Comparison of ENCODE assay signal across 8 cellular contexts in the genomic region with DNA sequence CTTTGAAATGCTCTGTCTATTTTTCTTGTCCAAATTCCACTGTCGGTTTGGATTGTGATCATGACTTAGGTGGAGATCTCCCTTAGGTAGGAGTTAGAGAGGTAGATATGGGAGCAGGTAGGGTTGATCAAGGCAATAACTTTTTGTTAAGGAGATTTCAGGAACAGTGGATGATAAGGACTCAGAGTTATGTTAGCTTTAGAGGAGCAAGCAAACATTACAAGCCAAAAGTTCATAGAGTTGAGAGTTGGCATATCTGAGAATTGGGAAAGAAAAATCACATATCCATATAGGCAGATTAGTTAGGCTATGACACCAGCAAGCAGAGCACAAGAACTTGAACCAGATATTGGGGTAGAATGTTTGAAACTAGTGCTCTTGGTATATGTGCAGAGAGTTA.
"Had no signal": no experiment of that assay in that cellular context is flagged by ENCODE, and none has a peak within 500 bp of the region (broad histone marks: within the 10 kb centered on the region; RNA-seq: fewer than 3 reads in every experiment).

No MANE protein-coding gene starts in this region.

- H3K9ac ChIP-seq: KMS-11 had no signal

- DNase-seq: IMR-90, Karpas-422, KBM-7, KG1 had no signal

- FAIRE-seq: HTR-8/SVneo, K562 had no signal

- H3K27ac ChIP-seq: HL-60, KMS-11 had no signal

- H3K4me3 ChIP-seq: K562 had no signal

- H3K4me2 ChIP-seq: KMS-11 had no signal

- ATAC-seq: K562 had no signal
